In genomic region chr15:61097057-61097456, GRCh38 we compare ENCODE assay signal across 16 cellular contexts.
A peak's percentile ranks its signal among the peaks of the same experiment; 100 is the strongest.
DNase-seq lines count a peak whose midpoint lies in the region; ATAC-seq and TF ChIP-seq lines count a peak whose summit lies in the region.
"Had no signal": no experiment of that assay in that cellular context is flagged by ENCODE, and none has a peak within 500 bp of the region (broad histone marks: within the 10 kb centered on the region; RNA-seq: fewer than 3 reads in every experiment).

No MANE protein-coding gene starts in this region.

- H3K27ac Mint-ChIP-seq in Caco-2 (ENCODE audit: unreplicated experiment) = peak overlapping the region; percentile 3
- H3K27ac Mint-ChIP-seq in natural killer cell treated with Interleukin-12 subunit alpha and Interleukin-12 subunit beta and Interleukin-15 and Interleukin-18, amount 100 ng/mL, for 72 hours = no peak overlapping the region
- H3K27ac Mint-ChIP-seq: H9 had no signal

- no peak overlapping the region for H2BK5ac ChIP-seq in IMR-90 (ENCODE audit: low read depth, low read length, poor library complexity, severe bottlenecking)

- H3K4ac ChIP-seq in IMR-90 (ENCODE audit: low read depth, low read length) = no peak overlapping the region

- H3K4me1 Mint-ChIP-seq in Caco-2 (ENCODE audit: low read depth, unreplicated experiment) = peaks cover 18% of the 10 kb centered on the region
- H3K4me1 Mint-ChIP-seq in natural killer cell treated with Interleukin-12 subunit alpha and Interleukin-12 subunit beta and Interleukin-15 and Interleukin-18, amount 100 ng/mL, for 72 hours (ENCODE audit: low read depth in 2 of 2) = no peaks in the 10 kb centered on the region
- H3K4me1 Mint-ChIP-seq: CD4-positive, alpha-beta memory T cell had no signal

- no peaks in the 10 kb centered on the region; the same call in 1 of the 2 replicates for H3K9me1 ChIP-seq in IMR-90 (ENCODE audit: insufficient read depth, low read length)

- H2BK120ac ChIP-seq in IMR-90 (ENCODE audit: low read depth, low read length) = no peak overlapping the region

- H3K4me2 ChIP-seq in IMR-90 (ENCODE audit: low read depth, low read length) = no peak overlapping the region

- H4K20me1 ChIP-seq in IMR-90 (ENCODE audit: insufficient read depth, low read length) = no peaks in the 10 kb centered on the region

- no peaks in the 10 kb centered on the region for H3K27me3 ChIP-seq in Caco-2 (replicated peaks; ENCODE audit: control insufficient read depth, insufficient read depth, low read length)
- no peaks in the 10 kb centered on the region; the same call in none of the 2 replicates for H3K27me3 ChIP-seq in IMR-90 (ENCODE audit: control insufficient read depth, insufficient read depth, low read length)
- H3K27me3 ChIP-seq in right lobe of liver = no peaks in the 10 kb centered on the region
- no peaks in the 10 kb centered on the region for H3K27me3 ChIP-seq in tibial nerve

- H4K8ac ChIP-seq in IMR-90 (ENCODE audit: low read depth in 2 of 2, low read length in 2 of 2) = no peak overlapping the region

- no peaks in the 10 kb centered on the region for H3K9me3 Mint-ChIP-seq in Caco-2 (ENCODE audit: unreplicated experiment)
- H3K9me3 Mint-ChIP-seq in natural killer cell treated with Interleukin-12 subunit alpha and Interleukin-12 subunit beta and Interleukin-15 and Interleukin-18, amount 100 ng/mL, for 72 hours = no peaks in the 10 kb centered on the region
- H3K9me3 Mint-ChIP-seq: CD4-positive, alpha-beta memory T cell; H9 had no signal

- no peak for TF ChIP-seq RAD21 in IMR-90 (IDR thresholded peaks at IDR 0.05; ENCODE audit: low read length)

- H3K4me3 Mint-ChIP-seq in Caco-2 (ENCODE audit: unreplicated experiment) = no peak overlapping the region
- no peak overlapping the region for H3K4me3 Mint-ChIP-seq in natural killer cell treated with Interleukin-12 subunit alpha and Interleukin-12 subunit beta and Interleukin-15 and Interleukin-18, amount 100 ng/mL, for 72 hours
- H3K4me3 Mint-ChIP-seq: CD4-positive, alpha-beta memory T cell; H9 had no signal

- no peak overlapping the region for H4K91ac ChIP-seq in IMR-90 (ENCODE audit: insufficient read depth, low read depth, low read length)

- H3K23ac ChIP-seq in IMR-90 (ENCODE audit: low read depth, low read length) = no peak overlapping the region

- H2AFZ ChIP-seq in IMR-90 (replicated peaks; ENCODE audit: low read length, poor library complexity) = no peak overlapping the region
- H2AFZ ChIP-seq: GM23248 had no signal

- no peak overlapping the region for H2BK15ac ChIP-seq in IMR-90 (ENCODE audit: low read depth, low read length)

- H3K27me3 Mint-ChIP-seq in Caco-2 (ENCODE audit: insufficient read depth, unreplicated experiment) = no peaks in the 10 kb centered on the region
- H3K27me3 Mint-ChIP-seq in natural killer cell treated with Interleukin-12 subunit alpha and Interleukin-12 subunit beta and Interleukin-15 and Interleukin-18, amount 100 ng/mL, for 72 hours = peaks cover 26 to 43% of the 10 kb centered on the region in 2 donors

- intact Hi-C loops in left ventricle myocardium superior (cut with micrococcal nuclease) = no loop called here
- intact Hi-C loops in Right ventricle myocardium inferior (cut with DNase I) = no loop called here
- intact Hi-C loops in Caco-2 (cut with micrococcal nuclease; ENCODE audit: unreplicated experiment) = no loop called here
- intact Hi-C loops in IMR-90 (cut with micrococcal nuclease) = no loop called here
- intact Hi-C loops in right lobe of liver (cut with DNase I) = no loop called here

- BruUV-seq in Caco-2 (replicated peaks; lab: Mats Ljungman, UMichigan) = no TSS peak
- no TSS peak for BruUV-seq in IMR-90 (replicated peaks; lab: Mats Ljungman, UMichigan)

- TF ChIP-seq POLR2A in IMR-90 (IDR thresholded peaks at IDR 0.05; ENCODE audit: low read depth, low read length) (no peak), right lobe of liver (IDR thresholded peaks at IDR 0.05) (no peak), tibial nerve (IDR thresholded peaks at IDR 0.05) (no peak)

- no peak overlapping the region for H4K5ac ChIP-seq in IMR-90 (ENCODE audit: low read depth, low read length)

- no CpG with 5 or more reads among the region's 3 CpGs for WGBS in IMR-90 (ENCODE audit: extremely low coverage in 2 of 2, insufficient read length in 1 of 2), 2 experiments
- whole genome bisulfite sequencing in right lobe of liver (ENCODE audit: insufficient coverage, low coverage, low lambda C conversion rate, missing lambda C conversion rate) = 38% methylated on average over 3 of the region's 3 CpGs
- 30 to 32% methylated on average over 3 of the region's 3 CpGs for WGBS in tibial nerve, 2 donors

- POLR2A ChIA-PET in Caco-2 (lab: Charles Lee) (no interaction called here), IMR-90 (lab: Charles Lee; ENCODE audit: unreplicated experiment) (no interaction called here)

- H3K4me3 ChIP-seq in Caco-2 (ENCODE audit: low read depth, low read length) = no peak overlapping the region
- no peak overlapping the region for H3K4me3 ChIP-seq in IMR-90 (ENCODE audit: insufficient read depth, low read depth, low read length)
- no peak overlapping the region for H3K4me3 ChIP-seq in right lobe of liver
- H3K4me3 ChIP-seq in tibial nerve = no peak overlapping the region
- H3K4me3 ChIP-seq: GM23248 had no signal

- H3K27ac ChIP-seq in IMR-90 (ENCODE audit: insufficient read depth, low read length) (no peak overlapping the region), right lobe of liver (peak overlapping the region in 1 of 3 donors; percentile 36), tibial nerve (no peak overlapping the region)
- H3K27ac ChIP-seq: GM23248 had no signal

- no peak overlapping the region for H2AK9ac ChIP-seq in IMR-90 (replicated peaks; ENCODE audit: low read depth, low read length, poor library complexity)

- ATAC-seq in left ventricle myocardium superior (peak; percentile 48), Right ventricle myocardium inferior (no peak), IMR-90 (ENCODE audit: low read depth) (peak; percentile 38; the same call in 1 of the 2 replicates), right lobe of liver (peak; percentile 86 to 92 (median 90))
- no peak for ATAC-seq in natural killer cell treated with Interleukin-12 subunit alpha and Interleukin-12 subunit beta and Interleukin-15 and Interleukin-18, amount 100 ng/mL, for 72 hours
- ATAC-seq: HCT116 had no signal

- no peaks in the 10 kb centered on the region for H3K36me3 Mint-ChIP-seq in Caco-2 (ENCODE audit: insufficient read depth, unreplicated experiment)
- H3K36me3 Mint-ChIP-seq in natural killer cell treated with Interleukin-12 subunit alpha and Interleukin-12 subunit beta and Interleukin-15 and Interleukin-18, amount 100 ng/mL, for 72 hours = no peaks in the 10 kb centered on the region
- H3K36me3 Mint-ChIP-seq: CD4-positive, alpha-beta memory T cell had no signal

- H3K36me3 ChIP-seq in Caco-2 (ENCODE audit: control insufficient read depth, insufficient read depth, low read length) = no peaks in the 10 kb centered on the region
- no peaks in the 10 kb centered on the region for H3K36me3 ChIP-seq in IMR-90 (ENCODE audit: control insufficient read depth, insufficient read depth, low read length)
- no peaks in the 10 kb centered on the region for H3K36me3 ChIP-seq in right lobe of liver
- no peaks in the 10 kb centered on the region for H3K36me3 ChIP-seq in tibial nerve

- no peak overlapping the region for H2BK20ac ChIP-seq in IMR-90 (ENCODE audit: low read depth, low read length)

- DNase-seq in left ventricle myocardium superior = no peak
- no peak for DNase-seq in Right ventricle myocardium inferior (ENCODE audit: missing footprints)
- no peak for DNase-seq in Caco-2
- DNase-seq in IMR-90 = no peak
- peak in 1 of 3 donors; percentile 68 for DNase-seq in right lobe of liver
- DNase-seq in natural killer cell treated with Interleukin-12 subunit alpha and Interleukin-12 subunit beta and Interleukin-15 and Interleukin-18, amount 100 ng/mL, for 72 hours (ENCODE audit: low spot score) = no peak
- no peak for DNase-seq in tibial nerve (ENCODE audit: low spot score in 2 of 2)
- DNase-seq in cerebellar nuclear complex (lab: John Stamatoyannopoulos, UW) = no peak
- DNase-seq: C1 segment of cervical spinal cord; CD4-positive, alpha-beta memory T cell; COR-L47; DMS153; DND-41; GM23248; H9 had no signal

- H3K9ac ChIP-seq in IMR-90 (ENCODE audit: low read depth, low read length) = no peak overlapping the region
- H3K9ac ChIP-seq: GM23248 had no signal

- H2AK5ac ChIP-seq in IMR-90 (ENCODE audit: low read depth, low read length) = no peak overlapping the region

- H3K9me3 ChIP-seq in Caco-2 (no peaks in the 10 kb centered on the region), IMR-90 (ENCODE audit: control insufficient read depth, insufficient read depth, low read length) (no peaks in the 10 kb centered on the region), right lobe of liver (no peaks in the 10 kb centered on the region), tibial nerve (no peaks in the 10 kb centered on the region)

- CTCF ChIA-PET in Caco-2 (lab: Charles Lee) = no interaction called here
- CTCF ChIA-PET in IMR-90 (lab: Yijun Ruan, JAX) = interaction anchor here (1.6 kb wide), 1 partner anchor 24 kb away, joined by 3 read pairs; no protein-coding TSS in a partner anchor

- H3K14ac ChIP-seq in IMR-90 (replicated peaks; ENCODE audit: low read depth, low read length) = no peak overlapping the region

- no peak overlapping the region for H3K56ac ChIP-seq in IMR-90 (ENCODE audit: extremely low read depth, insufficient read depth, low read length)

- dilution Hi-C loops in IMR-90 (cut with HindIII; ENCODE audit: low sequenced_read_pairs, unreplicated experiment) = no loop called here

- in situ Hi-C loops in IMR-90 (cut with MboI; ENCODE audit: low sequenced_read_pairs) = no loop called here

- peaks cover 24% of the 10 kb centered on the region for H3K4me1 ChIP-seq in Caco-2
- H3K4me1 ChIP-seq in IMR-90 (ENCODE audit: control insufficient read depth, insufficient read depth, low read length) = no peaks in the 10 kb centered on the region
- peaks cover 0 to 20% (median 6%) of the 10 kb centered on the region in 4 donors for H3K4me1 ChIP-seq in right lobe of liver
- H3K4me1 ChIP-seq in tibial nerve = no peaks in the 10 kb centered on the region

- no peaks in the 10 kb centered on the region for H3K79me1 ChIP-seq in IMR-90 (ENCODE audit: low read depth in 1 of 2, low read length in 2 of 2)

- TF ChIP-seq EP300 in tibial nerve (IDR thresholded peaks at IDR 0.05) = no peak

- no peak overlapping the region for H3K18ac ChIP-seq in IMR-90 (ENCODE audit: low read depth, low read length)

- TF ChIP-seq CTCF in Caco-2 (IDR thresholded peaks at IDR 0.05; ENCODE audit: insufficient read depth in 1 of 2, low read depth in 1 of 2, low read length in 1 of 2, severe bottlenecking in 1 of 2, unreplicated experiment in 1 of 2) = no peak
- no peak for TF ChIP-seq CTCF in IMR-90 (conservative IDR thresholded peaks at IDR 0.05; ENCODE audit: low read depth, low read length)
- no peak for TF ChIP-seq CTCF in right lobe of liver (IDR thresholded peaks at IDR 0.05)
- TF ChIP-seq CTCF in tibial nerve (IDR thresholded peaks at IDR 0.05) = no peak

TF ChIP-seq in IMR-90, 13 proteins besides CTCF, POLR2A, EP300 and RAD21 (continues in another document):
- TF ChIP-seq MAZ (IDR thresholded peaks at IDR 0.05; ENCODE audit: borderline replicate concordance, low read depth, low read length) = no peak
- no peak for TF ChIP-seq NFE2L2 (IDR thresholded peaks at IDR 0.05; ENCODE audit: low read depth, low read length)
- no peak for TF ChIP-seq CHD1 (IDR thresholded peaks at IDR 0.05; ENCODE audit: low read depth, low read length)
- no peak for TF ChIP-seq RCOR1 (IDR thresholded peaks at IDR 0.05; ENCODE audit: insufficient replicate concordance, low read length)

Comparison
In these comparisons a context has a peak if more than half of its experiments do, and no peak if none do; other contexts are left out.
1. ATAC-seq: peak in left ventricle myocardium superior (single experiment), IMR-90 (single experiment) and right lobe of liver (4 of 4); none in Right ventricle myocardium inferior (single experiment) and natural killer cell treated with Interleukin-12 subunit alpha and Interleukin-12 subunit beta and Interleukin-15 and Interleukin-18, amount 100 ng/mL, for 72 hours (0 of 2).